35 cellular contexts compared by ENCODE assay signal in the genomic region with DNA sequence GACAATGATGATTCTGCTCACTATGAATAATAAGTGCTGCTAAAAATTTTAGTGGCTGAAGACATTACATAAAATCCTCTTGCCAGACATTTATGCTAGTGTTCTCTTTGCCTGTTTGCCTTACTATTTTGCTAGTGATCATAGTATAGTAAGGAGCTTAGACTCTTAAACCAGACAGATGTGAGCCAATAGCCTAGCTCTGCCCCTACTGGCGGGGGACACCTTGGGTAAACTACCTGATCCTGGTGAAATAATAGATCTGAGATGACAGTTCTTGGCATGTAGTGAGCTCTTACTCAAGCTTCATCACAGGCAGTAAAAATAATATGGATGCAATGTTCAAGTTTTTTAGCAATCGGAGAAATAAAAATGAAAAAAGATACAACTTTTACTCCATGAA. TPM values are rescaled to one million over a fixed set of nuclear protein-coding genes. Genes with fewer than 3 reads are reported as not detected.
"Had no signal": no experiment of that assay in that cellular context is flagged by ENCODE, and none has a peak within 500 bp of the region (broad histone marks: within the 10 kb centered on the region; RNA-seq: fewer than 3 reads in every experiment).

No MANE protein-coding gene starts in this region.

- H3K36me3 ChIP-seq: ascending aorta, WERI-Rb-1 had no signal

- H3K27ac ChIP-seq: ascending aorta, PC-9, WERI-Rb-1 had no signal

- H3K4me1 Mint-ChIP-seq: activated CD4-positive, alpha-beta T cell treated with anti-CD3 and anti-CD28 coated beads, Interleukin-2, amount 10 ng/mL, durations not matched to agents 24 days and 14 days; activated naive CD4-positive, alpha-beta T cell treated with anti-CD3 and anti-CD28 coated beads, Interleukin-2, amount 50 U/mL, for 24 hours; activated T-helper 17 cell treated with anti-CD3 and anti-CD28 coated beads, Interleukin-2, amount 50 U/mL, for 72 hours had no signal

- H3K27ac Mint-ChIP-seq: activated CD4-positive, alpha-beta T cell treated with anti-CD3 and anti-CD28 coated beads, Interleukin-2, amount 10 ng/mL, durations not matched to agents 24 days and 14 days; activated CD8-positive, alpha-beta T cell treated with anti-CD3 and anti-CD28 coated beads for 36 hours; activated naive CD4-positive, alpha-beta T cell treated with anti-CD3 and anti-CD28 coated beads, Interleukin-2, amount 50 U/mL, for 24 hours; activated naive CD8-positive, alpha-beta T cell treated with anti-CD3 and anti-CD28 coated beads, Interleukin-2, amount 10 ng/mL, durations not matched to agents 7 days and 5 days; activated T-cell treated with anti-CD3 and anti-CD28 coated beads, Interleukin-2, amount 50 U/mL, for 72 hours; activated T-helper 17 cell treated with anti-CD3 and anti-CD28 coated beads, Interleukin-2, amount 50 U/mL, for 72 hours had no signal

- H3K4me3 ChIP-seq: ascending aorta, PC-9 had no signal

- ATAC-seq: activated CD8-positive, alpha-beta T cell treated with anti-CD3 and anti-CD28 coated beads for 36 hours; activated T-cell treated with anti-CD3 and anti-CD28 coated beads, Interleukin-2, amount 50 U/mL, for 72 hours; activated T-helper 17 cell treated with anti-CD3 and anti-CD28 coated beads, Interleukin-2, amount 50 U/mL, for 72 hours had no signal

- H3K27me3 Mint-ChIP-seq: activated CD4-positive, alpha-beta T cell treated with anti-CD3 and anti-CD28 coated beads, Interleukin-2, amount 10 ng/mL, durations not matched to agents 24 days and 14 days; activated CD8-positive, alpha-beta T cell treated with anti-CD3 and anti-CD28 coated beads for 36 hours; activated naive CD4-positive, alpha-beta T cell treated with anti-CD3 and anti-CD28 coated beads, Interleukin-2, amount 50 U/mL, for 24 hours; activated T-helper 17 cell treated with anti-CD3 and anti-CD28 coated beads, Interleukin-2, amount 50 U/mL, for 72 hours had no signal

- H3K4me3 Mint-ChIP-seq: activated CD4-positive, alpha-beta T cell treated with anti-CD3 and anti-CD28 coated beads, Interleukin-2, amount 10 ng/mL, durations not matched to agents 24 days and 14 days; activated CD8-positive, alpha-beta T cell treated with anti-CD3 and anti-CD28 coated beads for 36 hours; activated naive CD4-positive, alpha-beta T cell treated with anti-CD3 and anti-CD28 coated beads, Interleukin-2, amount 50 U/mL, for 24 hours; activated naive CD8-positive, alpha-beta T cell treated with anti-CD3 and anti-CD28 coated beads, Interleukin-2, amount 10 ng/mL, durations not matched to agents 7 days and 5 days; activated T-cell treated with anti-CD3 and anti-CD28 coated beads, Interleukin-2, amount 50 U/mL, for 72 hours; activated T-helper 17 cell treated with anti-CD3 and anti-CD28 coated beads, Interleukin-2, amount 50 U/mL, for 72 hours had no signal

- H3K4me1 ChIP-seq: ascending aorta had no signal

- H2AFZ ChIP-seq: PC-9 had no signal

- H3K9me3 Mint-ChIP-seq: activated CD4-positive, alpha-beta T cell treated with anti-CD3 and anti-CD28 coated beads, Interleukin-2, amount 10 ng/mL, durations not matched to agents 24 days and 14 days; activated CD8-positive, alpha-beta T cell treated with anti-CD3 and anti-CD28 coated beads for 36 hours; activated naive CD4-positive, alpha-beta T cell treated with anti-CD3 and anti-CD28 coated beads, Interleukin-2, amount 50 U/mL, for 24 hours; activated naive CD8-positive, alpha-beta T cell treated with anti-CD3 and anti-CD28 coated beads, Interleukin-2, amount 10 ng/mL, durations not matched to agents 7 days and 5 days; activated T-cell treated with anti-CD3 and anti-CD28 coated beads, Interleukin-2, amount 50 U/mL, for 72 hours; activated T-helper 17 cell treated with anti-CD3 and anti-CD28 coated beads, Interleukin-2, amount 50 U/mL, for 72 hours had no signal

- H3K27me3 ChIP-seq: ascending aorta had no signal

- H3K36me3 Mint-ChIP-seq: activated naive CD4-positive, alpha-beta T cell treated with anti-CD3 and anti-CD28 coated beads, Interleukin-2, amount 50 U/mL, for 24 hours; activated naive CD8-positive, alpha-beta T cell treated with anti-CD3 and anti-CD28 coated beads, Interleukin-2, amount 10 ng/mL, durations not matched to agents 7 days and 5 days had no signal

- DNase-seq: activated CD4-positive, alpha-beta T cell treated with anti-CD3 and anti-CD28 coated beads, Interleukin-2, amount 10 ng/mL, durations not matched to agents 24 days and 14 days; activated CD4-positive, alpha-beta T cell treated with anti-CD3 and anti-CD28 coated beads, Interleukin-2, amount 50 U/mL, for 4 hours; activated CD8-positive, alpha-beta T cell treated with anti-CD3 and anti-CD28 coated beads for 36 hours; activated gamma-delta T cell; activated naive CD4-positive, alpha-beta T cell treated with Interleukin-2 at 50 U/mL for 16 hours; activated naive CD8-positive, alpha-beta T cell treated with anti-CD3 and anti-CD28 coated beads, Interleukin-2, amount 10 ng/mL, durations not matched to agents 7 days and 5 days; activated T-cell treated with anti-CD3 and anti-CD28 coated beads, Interleukin-2, amount 50 U/mL, for 1 hour; activated T-cell treated with anti-CD3 and anti-CD28 coated beads, Interleukin-2, amount 50 U/mL, for 72 hours; amygdala; caudate nucleus; cerebellar nuclear complex; Kasumi-1; MM.1S; MV-4-11; NCI-H1092; NCI-H1436 treated with DMSO at 0.1 percent for 48 hours; NCI-H1930; NCI-H2081 treated with DMSO at 0.1 percent for 48 hours; NCI-H226; NCI-H446 treated with DMSO at 0.1 percent for 48 hours; NCI-H524; NK-92 treated with Interleukin-12 subunit alpha and Interleukin-12 subunit beta, amount 100 ng/mL, for 24 hours; PC-9; Right ventricle myocardium superior; SW 1271; T-helper 1 cell; T-helper 2 cell; T-helper 9 cell; WERI-Rb-1 had no signal

- H3K4me2 ChIP-seq: PC-9 had no signal

- H3K9me3 ChIP-seq: ascending aorta had no signal

RNA-seq across cellular contexts. Expression of a gene that starts 18.8 kb away (rescaled TPM):
- total RNA-seq: ascending aorta, bronchial epithelial cell, PC-9 had no signal

RNA-seq across cellular contexts. Expression of a gene that starts 45.2 kb away (rescaled TPM):
- total RNA-seq: activated CD4-positive, alpha-beta T cell treated with anti-CD3 and anti-CD28 coated beads, Interleukin-2, amount 10 ng/mL, durations not matched to agents 24 days and 14 days; activated CD8-positive, alpha-beta memory T cell treated with anti-CD3 and anti-CD28 coated beads for 36 hours; activated CD8-positive, alpha-beta T cell treated with anti-CD3 and anti-CD28 coated beads for 36 hours; activated naive CD8-positive, alpha-beta T cell treated with anti-CD3 and anti-CD28 coated beads, Interleukin-2, amount 10 ng/mL, durations not matched to agents 7 days and 5 days; activated T-cell treated with anti-CD3 and anti-CD28 coated beads, Interleukin-2, amount 50 U/mL, for 72 hours; activated T-helper 17 cell treated with anti-CD3 and anti-CD28 coated beads, Interleukin-2, amount 50 U/mL, for 72 hours; ascending aorta; PC-9; Right ventricle myocardium superior had no signal
- polyA plus RNA-seq: adipose tissue had no signal

RNA-seq across cellular contexts. Expression of a gene that starts 54.9 kb away (rescaled TPM):
- total RNA-seq: activated CD4-positive, alpha-beta T cell treated with anti-CD3 and anti-CD28 coated beads, Interleukin-2, amount 10 ng/mL, durations not matched to agents 24 days and 14 days; activated CD8-positive, alpha-beta memory T cell treated with anti-CD3 and anti-CD28 coated beads for 36 hours; activated CD8-positive, alpha-beta T cell treated with anti-CD3 and anti-CD28 coated beads for 36 hours; activated naive CD8-positive, alpha-beta T cell treated with anti-CD3 and anti-CD28 coated beads, Interleukin-2, amount 10 ng/mL, durations not matched to agents 7 days and 5 days; activated T-cell treated with anti-CD3 and anti-CD28 coated beads, Interleukin-2, amount 50 U/mL, for 72 hours; activated T-helper 17 cell treated with anti-CD3 and anti-CD28 coated beads, Interleukin-2, amount 50 U/mL, for 72 hours; ascending aorta; bronchial epithelial cell; PC-9; Right ventricle myocardium superior had no signal
